ENCODE assay signal across 23 cellular contexts in the genomic region with DNA sequence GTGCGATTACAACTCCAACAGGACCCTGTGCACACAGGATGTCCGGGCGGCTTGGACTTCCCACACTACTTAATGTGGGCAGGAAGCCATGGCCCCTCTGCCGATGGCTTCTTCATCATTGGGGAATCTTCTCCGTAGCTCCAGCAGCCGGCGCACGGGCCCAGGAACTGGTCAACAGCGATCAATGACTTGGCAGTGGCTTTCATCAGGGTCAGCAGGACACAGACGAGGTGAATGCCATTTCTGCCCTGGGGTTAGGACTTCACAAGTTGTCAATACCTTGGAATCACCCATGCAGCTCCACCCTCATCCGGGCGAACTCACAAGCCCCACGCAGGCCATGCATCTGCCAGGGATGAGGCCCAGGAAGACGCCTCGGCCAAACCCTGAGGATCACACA.
DNase-seq lines count a peak whose midpoint lies in the region; ATAC-seq, FAIRE-seq and TF ChIP-seq lines count a peak whose summit lies in the region.
"Had no signal": no experiment of that assay in that cellular context is flagged by ENCODE, and none has a peak within 500 bp of the region (broad histone marks: within the 10 kb centered on the region; RNA-seq: fewer than 3 reads in every experiment).

No MANE protein-coding gene starts in this region.

- H3K36me3 ChIP-seq in liver (ENCODE audit: control insufficient read depth in 4 of 4, insufficient read depth in 3 of 4, low read depth in 1 of 4, low read length in 3 of 4) (no peaks in the 10 kb centered on the region), HepG2 (replicated peaks in 1 of 2; ENCODE audit: control insufficient read depth in 1 of 2, insufficient read depth in 2 of 2, low read length in 2 of 2) (no peaks in the 10 kb centered on the region), spleen (no peaks in the 10 kb centered on the region)
- H3K36me3 ChIP-seq: BE2C; BLaER1 treated with 17β-estradiol and CSF1 and Interleukin-3, amounts not matched to agents 10 nM and 100 nM had no signal

- H3K27me3 ChIP-seq in liver (ENCODE audit: control insufficient read depth in 4 of 4, insufficient read depth in 4 of 4, low read length in 3 of 4): no peaks in the 10 kb centered on the region
- peaks cover 3 to 23% of the 10 kb centered on the region in 2 experiments; a peak in 2 of 5 replicates for H3K27me3 ChIP-seq in HepG2 (ENCODE audit: control insufficient read depth in 1 of 2, insufficient read depth in 2 of 2, low read length in 2 of 2)
- peaks cover 0 to 63% (median 0%) of the 10 kb centered on the region in 7 donors for H3K27me3 ChIP-seq in spleen (replicated peaks in 1 of 7)
- H3K27me3 ChIP-seq: BE2C had no signal

- H3K9ac ChIP-seq in liver (ENCODE audit: low read depth in 1 of 2, low read length in 2 of 2) (no peak overlapping the region), HepG2 (ENCODE audit: insufficient read depth, low read depth, low read length) (no peak overlapping the region)
- H3K9ac ChIP-seq: BLaER1 treated with 17β-estradiol and CSF1 and Interleukin-3, amounts not matched to agents 10 nM and 100 nM had no signal

- TF ChIP-seq RAD21 in liver (IDR thresholded peaks at IDR 0.05) (peak; percentile 61 to 70), HepG2 (CRISPR knock-in tag; IDR thresholded peaks at IDR 0.05) (no peak)

- POLR2A ChIA-PET in HepG2 (lab: Yijun Ruan, JAX): no interaction called here

- no peak for TF ChIP-seq POLR2A in HepG2 (IDR thresholded peaks at IDR 0.05; ENCODE audit: insufficient read depth in 1 of 2, low read depth in 2 of 2, low read length in 2 of 2)
- no peak for TF ChIP-seq POLR2A in spleen (IDR thresholded peaks at IDR 0.05)

- H3K4me3 ChIP-seq in liver (ENCODE audit: low read depth in 1 of 3, low read length in 3 of 3): no peak overlapping the region
- H3K4me3 ChIP-seq in HepG2 (replicated peaks in 1 of 3; ENCODE audit: insufficient read depth in 1 of 3, low read depth in 2 of 3, low read length in 3 of 3): no peak overlapping the region
- H3K4me3 ChIP-seq in spleen: no peak overlapping the region
- H3K4me3 ChIP-seq: A549; BLaER1 treated with 17β-estradiol and CSF1 and Interleukin-3, amounts not matched to agents 10 nM and 100 nM; GM12878; GM23338 had no signal

- H3K79me2 ChIP-seq in HepG2 (ENCODE audit: insufficient read depth, low read length): no peaks in the 10 kb centered on the region

- H4K20me1 ChIP-seq in HepG2 (ENCODE audit: insufficient read depth, low read length): no peaks in the 10 kb centered on the region

- 31% methylated on average over 15 of the region's 15 CpGs for WGBS in liver
- WGBS in HepG2 (ENCODE audit: low lambda C conversion rate): 45% methylated on average over 4 of the region's 15 CpGs
- WGBS in spleen, 5 donors: 75 to 90% (median 83%) methylated on average over 9 to 15 of the region's 15 CpGs

- peaks cover 14 to 38% (median 27%) of the 10 kb centered on the region in 4 donors for H3K4me1 ChIP-seq in liver (ENCODE audit: control insufficient read depth in 4 of 4, insufficient read depth in 4 of 4, low read length in 3 of 4)
- H3K4me1 ChIP-seq in HepG2 (ENCODE audit: insufficient read depth, low read length): peaks cover 21% of the 10 kb centered on the region
- no peaks in the 10 kb centered on the region for H3K4me1 ChIP-seq in spleen
- H3K4me1 ChIP-seq: A549, BE2C had no signal

- BruUV-seq in HepG2 (replicated peaks; lab: Mats Ljungman, UMichigan): no TSS peak

- intact Hi-C loops in HepG2 (cut with micrococcal nuclease; ENCODE audit: unreplicated experiment) (no loop called here), spleen (cut with DNase I; ENCODE audit: low total_unique reads) (no loop called here)

- in situ Hi-C loops in HepG2 (cut with HindIII; ENCODE audit: extremely low pct_ligation_motif_present, low pct_unique_long_range_greater_than_20kb): no loop called here

- H2AFZ ChIP-seq in HepG2 (ENCODE audit: low read length): no peak overlapping the region
- H2AFZ ChIP-seq: GM23338 had no signal

- H3K27ac ChIP-seq in liver (ENCODE audit: low read depth in 1 of 2, low read length in 2 of 2) (peak overlapping the region; percentile 58 to 70), HepG2 (ENCODE audit: extremely low read length, insufficient read depth, low read length) (no peak overlapping the region), spleen (no peak overlapping the region)
- H3K27ac ChIP-seq: A549; BLaER1 treated with 17β-estradiol and CSF1 and Interleukin-3, amounts not matched to agents 10 nM and 100 nM had no signal

- CTCF ChIA-PET in HepG2 (lab: Yijun Ruan, JAX; ENCODE audit: low intra/inter-chr PET ratio, low total read pairs): no interaction called here

- no peak for ATAC-seq in HepG2
- ATAC-seq in left lobe of liver: peak; percentile 67
- ATAC-seq: A549, GM12878, GM23338 had no signal

- TF ChIP-seq CTCF in liver (IDR thresholded peaks at IDR 0.05; ENCODE audit: low read depth, low read length, missing input control) (peak; percentile 6), HepG2 (CRISPR knock-in tag; IDR thresholded peaks at IDR 0.05) (no peak), spleen (IDR thresholded peaks at IDR 0.05 in 8 of 11, conservative IDR thresholded peaks at IDR 0.05 in 3 of 11) (no peak)

- DNase-seq in HepG2 (ENCODE audit: low spot score) (no peak), left lobe of liver (ENCODE audit: low spot score) (peak; percentile 71), spleen (peak; percentile 62), HCEC 1CT (no peak)
- no peak for DNase-seq in activated T-cell treated with anti-CD3 and anti-CD28 coated beads, Interleukin-2, amount 50 U/mL, for 1 hour
- DNase-seq: 8988T; ACHN; AML-193; BE2C; CD4-positive, alpha-beta T cell; DMS 273 treated with DMSO at 0.1 percent for 48 hours; DMS79; EL; GDM1; H9; HFFc6 had no signal

- H3K4me2 ChIP-seq in HepG2 (ENCODE audit: low read depth, low read length): no peak overlapping the region
- H3K4me2 ChIP-seq: A549; BLaER1 treated with 17β-estradiol and CSF1 and Interleukin-3, amounts not matched to agents 10 nM and 100 nM; GM23338 had no signal

- TF ChIP-seq EP300 in HepG2 (IDR thresholded peaks at IDR 0.05; ENCODE audit: low read depth in 2 of 2, low read length in 2 of 2): no peak
- TF ChIP-seq EP300 in HepG2 (CRISPR knock-in tag; IDR thresholded peaks at IDR 0.05; ENCODE audit: borderline replicate concordance): no peak

- H3K9me3 ChIP-seq in liver (ENCODE audit: control insufficient read depth in 4 of 4, low read length in 3 of 4) (no peaks in the 10 kb centered on the region), HepG2 (ENCODE audit: low read length) (no peaks in the 10 kb centered on the region), spleen (no peaks in the 10 kb centered on the region)
- H3K9me3 ChIP-seq: A549; BLaER1 treated with 17β-estradiol and CSF1 and Interleukin-3, amounts not matched to agents 10 nM and 100 nM had no signal

- no peak for FAIRE-seq in HepG2 (lab: Jason Lieb, UNC)
- FAIRE-seq: A549, D721Med, GM12878, GM19239 had no signal

TF ChIP-seq in liver, 16 proteins besides CTCF, POLR2A, EP300 and RAD21 (continues in another document):
- TF ChIP-seq JUND (IDR thresholded peaks at IDR 0.05): no peak
- peak; percentile 49 to 67 for TF ChIP-seq HNF4A (conservative IDR thresholded peaks at IDR 0.05)
- peak; percentile 54 for TF ChIP-seq REST (IDR thresholded peaks at IDR 0.05)

TF ChIP-seq in HepG2, 621 proteins besides CTCF, POLR2A, EP300 and RAD21:
- TF ChIP-seq ISX (CRISPR knock-in tag; conservative IDR thresholded peaks at IDR 0.05): no peak
- no peak for TF ChIP-seq RORA (CRISPR knock-in tag; IDR thresholded peaks at IDR 0.05)
- no peak for TF ChIP-seq ZNF883 (CRISPR knock-in tag; IDR thresholded peaks at IDR 0.05; ENCODE audit: not compliant biosample characterization)
- TF ChIP-seq POGZ (CRISPR knock-in tag; IDR thresholded peaks at IDR 0.05): no peak
- TF ChIP-seq ZNF260 (CRISPR knock-in tag; IDR thresholded peaks at IDR 0.05; ENCODE audit: borderline replicate concordance, low read depth): no peak
- TF ChIP-seq, protein P1, sequence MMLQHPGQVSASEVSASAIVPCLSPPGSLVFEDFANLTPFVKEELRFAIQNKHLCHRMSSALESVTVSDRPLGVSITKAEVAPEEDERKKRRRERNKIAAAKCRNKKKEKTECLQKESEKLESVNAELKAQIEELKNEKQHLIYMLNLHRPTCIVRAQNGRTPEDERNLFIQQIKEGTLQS (CRISPR knock-in tag; IDR thresholded peaks at IDR 0.05): no peak
- TF ChIP-seq, protein P2, sequence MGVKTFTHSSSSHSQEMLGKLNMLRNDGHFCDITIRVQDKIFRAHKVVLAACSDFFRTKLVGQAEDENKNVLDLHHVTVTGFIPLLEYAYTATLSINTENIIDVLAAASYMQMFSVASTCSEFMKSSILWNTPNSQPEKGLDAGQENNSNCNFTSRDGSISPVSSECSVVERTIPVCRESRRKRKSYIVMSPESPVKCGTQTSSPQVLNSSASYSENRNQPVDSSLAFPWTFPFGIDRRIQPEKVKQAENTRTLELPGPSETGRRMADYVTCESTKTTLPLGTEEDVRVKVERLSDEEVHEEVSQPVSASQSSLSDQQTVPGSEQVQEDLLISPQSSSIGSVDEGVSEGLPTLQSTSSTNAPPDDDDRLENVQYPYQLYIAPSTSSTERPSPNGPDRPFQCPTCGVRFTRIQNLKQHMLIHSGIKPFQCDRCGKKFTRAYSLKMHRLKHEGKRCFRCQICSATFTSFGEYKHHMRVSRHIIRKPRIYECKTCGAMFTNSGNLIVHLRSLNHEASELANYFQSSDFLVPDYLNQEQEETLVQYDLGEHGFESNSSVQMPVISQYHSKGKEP (CRISPR knock-in tag; IDR thresholded peaks at IDR 0.05): no peak
- TF ChIP-seq ZNF597 (CRISPR knock-in tag; IDR thresholded peaks at IDR 0.05): no peak
- TF ChIP-seq ZNF841 (CRISPR knock-in tag; IDR thresholded peaks at IDR 0.05; ENCODE audit: borderline replicate concordance): no peak

Comparison
In these comparisons a context has a peak if more than half of its experiments do, and no peak if none do; other contexts are left out.
1. H3K27ac ChIP-seq: peak in liver (2 of 2); none in HepG2 (single experiment) and spleen (0 of 8).
2. DNase-seq: peak in left lobe of liver (single experiment) and spleen (single experiment); none in HepG2 (single experiment), HCEC 1CT (single experiment) and activated T-cell treated with anti-CD3 and anti-CD28 coated beads, Interleukin-2, amount 50 U/mL, for 1 hour (single experiment).